2 cellular contexts compared by ENCODE assay signal in the genomic region with DNA sequence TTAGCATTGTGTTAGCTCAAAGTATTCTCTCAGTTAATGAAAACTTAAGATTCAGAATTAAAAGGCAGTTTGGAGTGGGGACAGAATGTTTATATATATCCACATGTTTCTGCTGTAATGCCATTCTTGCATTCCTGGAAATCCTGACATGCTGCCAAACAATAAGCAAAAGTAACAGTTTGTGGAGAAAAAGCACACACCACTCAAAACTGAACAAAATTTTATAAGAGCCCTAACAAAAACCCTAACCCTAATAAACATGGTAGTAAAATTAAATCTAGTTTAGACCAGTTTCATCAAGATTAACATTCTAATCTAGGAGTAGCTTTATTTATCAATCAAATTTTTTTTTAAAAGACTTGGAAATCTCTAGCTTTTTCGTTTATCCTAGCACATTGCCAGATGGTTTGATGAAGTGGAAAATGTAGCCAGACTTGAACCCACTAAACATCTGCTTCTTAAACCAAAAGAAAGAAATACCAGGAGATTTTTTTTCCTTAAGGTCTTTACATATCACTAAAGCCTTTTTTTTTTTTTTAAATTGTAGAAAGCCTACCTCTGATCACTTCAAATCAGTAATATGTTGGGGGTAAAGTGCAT.
A peak's percentile ranks its signal among the peaks of the same experiment; 100 is the strongest.
TF ChIP-seq lines count a peak whose summit lies in the region.

No MANE protein-coding gene starts in this region.

TF ChIP-seq in Ishikawa, 13 proteins besides CTCF, POLR2A, EP300 and RAD21:
- TF ChIP-seq TAF1 (IDR thresholded peaks at IDR 0.05; ENCODE audit: low read depth) (no peak), TEAD4 (IDR thresholded peaks at IDR 0.05) (peak; percentile 49; the same call in 1 of the 2 replicates), YY1 (IDR thresholded peaks at IDR 0.05; ENCODE audit: low read depth) (no peak)

TF ChIP-seq in endothelial cell of umbilical vein, 7 proteins besides CTCF, POLR2A, EP300 and RAD21:
- TF ChIP-seq GATA2 (IDR thresholded peaks at IDR 0.05; ENCODE audit: insufficient read depth, insufficient read length, low read depth, low read length) = no peak
- TF ChIP-seq FOS (IDR thresholded peaks at IDR 0.05; ENCODE audit: borderline replicate concordance, insufficient read depth, low read length) = no peak
- TF ChIP-seq POLR2AphosphoS5 (IDR thresholded peaks at IDR 0.05; ENCODE audit: insufficient read depth, low read depth, low read length) = no peak
- TF ChIP-seq, protein P1, sequence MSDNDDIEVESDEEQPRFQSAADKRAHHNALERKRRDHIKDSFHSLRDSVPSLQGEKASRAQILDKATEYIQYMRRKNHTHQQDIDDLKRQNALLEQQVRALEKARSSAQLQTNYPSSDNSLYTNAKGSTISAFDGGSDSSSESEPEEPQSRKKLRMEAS (IDR thresholded peaks at IDR 0.05; ENCODE audit: insufficient read depth, insufficient read length) = no peak
